ENCODE assay signal across 8 cellular contexts in genomic region chr7:92641921-92642511, GRCh38. TPM values are rescaled to one million over a fixed set of nuclear protein-coding genes. Genes with fewer than 3 reads are reported as not detected.
DNase-seq lines count a peak whose midpoint lies in the region; ATAC-seq, FAIRE-seq and TF ChIP-seq lines count a peak whose summit lies in the region.

No MANE protein-coding gene starts in this region.

- ATAC-seq in GM21717 (IDR thresholded peaks at IDR 0.05; ENCODE audit: unreplicated experiment), result peak; percentile 89

- no peak for FAIRE-seq in D721Med (lab: Jason Lieb, UNC)

- no peaks in the 10 kb centered on the region for H3K9me3 Mint-ChIP-seq in type B pancreatic cell

- DNase-seq in Daoy (ENCODE audit: low read depth) (peak; percentile 88), LHCN-M2 (ENCODE audit: low read depth) (peak; percentile 85), myocyte (ENCODE audit: low read depth) (peak; percentile 30), D721Med (ENCODE audit: insufficient read length, low spot score) (no peak), DMS114 treated with DMSO at 0.1 percent for 48 hours (lab: John Stamatoyannopoulos, UW; ENCODE audit: unreplicated experiment) (no peak), type B pancreatic cell (ENCODE audit: extremely low spot score, unreplicated experiment) (no peak)
- peak; percentile 28 for DNase-seq in activated T-cell treated with anti-CD3 and anti-CD28 coated beads, Interleukin-2, amount 50 U/mL, for 1 hour

- H3K36me3 Mint-ChIP-seq in type B pancreatic cell, result no peaks in the 10 kb centered on the region

- no peak overlapping the region for H3K4me3 Mint-ChIP-seq in type B pancreatic cell

- peaks cover 6% of the 10 kb centered on the region for H3K4me1 Mint-ChIP-seq in type B pancreatic cell (ENCODE audit: unreplicated experiment)

- H3K27ac Mint-ChIP-seq in type B pancreatic cell, result no peak overlapping the region

- TF ChIP-seq CTCF in D721Med (IDR thresholded peaks at IDR 0.05; ENCODE audit: insufficient read depth, missing control alignments), result no peak
- TF ChIP-seq CTCF in type B pancreatic cell (conservative IDR thresholded peaks at IDR 0.05), result no peak

- no peaks in the 10 kb centered on the region for H3K27me3 Mint-ChIP-seq in type B pancreatic cell

RNA-seq across cellular contexts. Expression of gene FAM133B, which starts 51.8 kb away (rescaled TPM):
- 27.8 and 32.7 TPM in 2 replicates for total RNA-seq in Daoy (2014; rRNA removed; shearing (Covaris generic))
- total RNA-seq in LHCN-M2 (2014; rRNA removed) (25.6 and 30.0 TPM in 2 replicates), myocyte (23.9 and 26.9 TPM in 2 replicates), type B pancreatic cell (ENCODE audit: low replicate concordance) (24.6 and 29.1 TPM in 2 replicates)
- 14.7 TPM for polyA plus RNA-seq in LHCN-M2 (2012)
- 15.4 TPM for polyA plus RNA-seq in myocyte (2012)

Comparison
In these comparisons a context has a peak if more than half of its experiments do, and no peak if none do; other contexts are left out.
1. DNase-seq: peak in Daoy (single experiment), LHCN-M2 (single experiment), activated T-cell treated with anti-CD3 and anti-CD28 coated beads, Interleukin-2, amount 50 U/mL, for 1 hour (single experiment) and myocyte (single experiment); none in D721Med (single experiment), DMS114 treated with DMSO at 0.1 percent for 48 hours (single experiment) and type B pancreatic cell (single experiment).